In the genomic region with DNA sequence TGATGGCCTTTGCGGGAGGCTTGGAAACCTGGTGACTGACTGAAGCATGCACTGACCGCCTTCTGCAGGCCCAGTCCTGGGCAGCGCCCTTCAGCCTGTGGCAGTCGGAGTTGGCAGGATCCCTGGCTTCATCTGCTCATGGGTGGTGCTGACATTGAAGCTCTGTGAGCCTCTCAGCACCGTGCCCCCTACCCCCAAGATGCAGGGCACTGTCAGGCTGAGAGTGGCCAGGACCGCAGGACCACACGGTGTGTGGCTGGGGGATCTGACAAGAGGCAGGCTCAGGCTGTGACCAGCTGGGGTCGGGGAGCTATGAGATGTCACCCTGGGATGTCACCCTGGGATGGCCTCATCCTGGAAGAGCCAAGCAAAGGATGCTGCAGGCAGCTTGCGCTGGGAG, we compare ENCODE assay signal across 15 cellular contexts. TPM values are rescaled to one million over a fixed set of nuclear protein-coding genes. Genes with fewer than 3 reads are reported as not detected.
DNase-seq lines count a peak whose midpoint lies in the region; ATAC-seq and TF ChIP-seq lines count a peak whose summit lies in the region.
"Had no signal": no experiment of that assay in that cellular context is flagged by ENCODE, and none has a peak within 500 bp of the region (broad histone marks: within the 10 kb centered on the region; RNA-seq: fewer than 3 reads in every experiment).

No MANE protein-coding gene starts in this region.

- no peak for TF ChIP-seq CTCF in type B pancreatic cell (conservative IDR thresholded peaks at IDR 0.05)

- no peak overlapping the region for H3K4me3 Mint-ChIP-seq in activated naive CD4-positive, alpha-beta T cell treated with anti-CD3 and anti-CD28 coated beads, Interleukin-2, amount 10 ng/mL, durations not matched to agents 7 days and 5 days
- H3K4me3 Mint-ChIP-seq in T-cell: no peak overlapping the region
- H3K4me3 Mint-ChIP-seq in type B pancreatic cell: no peak overlapping the region
- H3K4me3 Mint-ChIP-seq: HFFc6 had no signal

- H3K27ac Mint-ChIP-seq in activated naive CD4-positive, alpha-beta T cell treated with anti-CD3 and anti-CD28 coated beads, Interleukin-2, amount 10 ng/mL, durations not matched to agents 7 days and 5 days: peak overlapping the region; percentile 33
- H3K27ac Mint-ChIP-seq in T-cell (peak overlapping the region; percentile 15 to 52), type B pancreatic cell (no peak overlapping the region)
- H3K27ac Mint-ChIP-seq: HFFc6 had no signal

- no peak for DNase-seq in activated naive CD4-positive, alpha-beta T cell treated with anti-CD3 and anti-CD28 coated beads, Interleukin-2, amount 10 ng/mL, durations not matched to agents 7 days and 5 days
- no peak for DNase-seq in activated naive CD4-positive, alpha-beta T cell treated with anti-CD3 and anti-CD28 coated beads, Interleukin-2, amount 50 U/mL, for 16 hours
- DNase-seq in T-cell (no peak), medulla oblongata (ENCODE audit: extremely low spot score) (peak; percentile 32), type B pancreatic cell (ENCODE audit: extremely low spot score, unreplicated experiment) (peak; percentile 52), DMS 273 (lab: John Stamatoyannopoulos, UW; ENCODE audit: unreplicated experiment) (no peak), 8988T (no peak)
- DNase-seq: ACHN, AML-193, Calu3, HFFc6, MG63, NCI-H1092 treated with DMSO at 0.1 percent for 48 hours, NCI-H1694, NCI-H524 treated with DMSO at 0.1 percent for 48 hours had no signal

- CTCF ChIA-PET in activated naive CD4-positive, alpha-beta T cell treated with anti-CD3 and anti-CD28 coated beads, Interleukin-2, amount 10 ng/mL, durations not matched to agents 7 days and 5 days (lab: Charles Lee): interaction anchor here (1.4 to 6.1 kb wide), 3 partner anchors 8 to 36 kb away, joined by 4 to 36 read pairs (median 10); a partner anchor contains a TSS
- CTCF ChIA-PET in T-cell (lab: Charles Lee): interaction anchor here in 1 of 2 donors (0.7 kb wide), 1 partner anchor 428 kb away, joined by 3 read pairs; no protein-coding TSS in a partner anchor

- ATAC-seq in T-cell (replicated peaks in 1 of 4): no peak

- no peaks in the 10 kb centered on the region for H3K9me3 Mint-ChIP-seq in activated naive CD4-positive, alpha-beta T cell treated with anti-CD3 and anti-CD28 coated beads, Interleukin-2, amount 10 ng/mL, durations not matched to agents 7 days and 5 days
- H3K9me3 Mint-ChIP-seq in T-cell: no peaks in the 10 kb centered on the region
- no peaks in the 10 kb centered on the region for H3K9me3 Mint-ChIP-seq in type B pancreatic cell
- H3K9me3 Mint-ChIP-seq: HFFc6 had no signal

- peaks cover 41% of the 10 kb centered on the region for H3K36me3 Mint-ChIP-seq in activated naive CD4-positive, alpha-beta T cell treated with anti-CD3 and anti-CD28 coated beads, Interleukin-2, amount 10 ng/mL, durations not matched to agents 7 days and 5 days
- H3K36me3 Mint-ChIP-seq in T-cell: peaks cover 31% of the 10 kb centered on the region
- peaks cover 4% of the 10 kb centered on the region for H3K36me3 Mint-ChIP-seq in type B pancreatic cell

- peaks cover 40% of the 10 kb centered on the region for H3K4me1 Mint-ChIP-seq in activated naive CD4-positive, alpha-beta T cell treated with anti-CD3 and anti-CD28 coated beads, Interleukin-2, amount 10 ng/mL, durations not matched to agents 7 days and 5 days
- H3K4me1 Mint-ChIP-seq in T-cell (peaks cover 33 to 45% (median 43%) of the 10 kb centered on the region in 3 donors), type B pancreatic cell (ENCODE audit: unreplicated experiment) (peaks cover 5% of the 10 kb centered on the region)

- POLR2A ChIA-PET in T-cell (lab: Charles Lee): no interaction called here

- H3K27me3 Mint-ChIP-seq in activated naive CD4-positive, alpha-beta T cell treated with anti-CD3 and anti-CD28 coated beads, Interleukin-2, amount 10 ng/mL, durations not matched to agents 7 days and 5 days: no peaks in the 10 kb centered on the region
- H3K27me3 Mint-ChIP-seq in T-cell (no peaks in the 10 kb centered on the region), type B pancreatic cell (no peaks in the 10 kb centered on the region)

RNA-seq across cellular contexts. Expression of a gene that starts 32.7 kb away (rescaled TPM):
- total RNA-seq in T-cell: 10 to 100 TPM; 38.3 to 67.8 (median 57.7) TPM
- 16.2 and 24.6 TPM in 2 replicates for total RNA-seq in type B pancreatic cell (ENCODE audit: low replicate concordance)

RNA-seq across cellular contexts. Expression of a gene that starts 57.1 kb away (rescaled TPM):
- total RNA-seq in T-cell: 100 to 1,000 TPM in 3 of 5 donors, 10 to 100 TPM in 2; 77.4 to 155 (median 125) TPM
- total RNA-seq in type B pancreatic cell (ENCODE audit: low replicate concordance): 43.3 and 67.5 TPM in 2 replicates

Comparison
In these comparisons a context has a peak if more than half of its experiments do, and no peak if none do; other contexts are left out.
1. DNase-seq: peak in medulla oblongata (single experiment) and type B pancreatic cell (single experiment); none in activated naive CD4-positive, alpha-beta T cell treated with anti-CD3 and anti-CD28 coated beads, Interleukin-2, amount 10 ng/mL, durations not matched to agents 7 days and 5 days (single experiment), activated naive CD4-positive, alpha-beta T cell treated with anti-CD3 and anti-CD28 coated beads, Interleukin-2, amount 50 U/mL, for 16 hours (single experiment), T-cell (0 of 34), DMS 273 (single experiment) and 8988T (single experiment).